ENCODE assay signal across 35 cellular contexts in the genomic region with DNA sequence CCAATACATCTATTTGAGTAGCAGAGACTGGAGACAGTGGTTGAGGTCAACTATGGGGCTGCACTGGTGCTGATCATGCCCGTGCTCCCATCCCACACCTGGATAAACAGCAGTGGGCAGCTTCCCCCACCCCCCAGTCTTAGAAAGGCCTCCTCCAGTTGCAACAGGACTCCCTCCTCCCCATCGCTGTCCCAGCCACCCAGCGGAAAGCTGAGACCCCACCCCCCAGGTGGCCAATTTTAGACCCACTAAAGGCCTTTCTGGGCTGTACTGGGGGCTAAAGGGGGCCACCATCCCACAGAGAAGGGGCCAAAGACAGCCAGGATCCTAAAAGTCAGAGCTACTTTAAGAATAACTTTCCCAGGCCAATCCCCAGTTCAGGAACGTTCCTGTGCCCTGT. TPM values are rescaled to one million over a fixed set of nuclear protein-coding genes. Genes with fewer than 3 reads are reported as not detected.
"Had no signal": no experiment of that assay in that cellular context is flagged by ENCODE, and none has a peak within 500 bp of the region (broad histone marks: within the 10 kb centered on the region; RNA-seq: fewer than 3 reads in every experiment).

No MANE protein-coding gene starts in this region.

- H3K4me1 ChIP-seq: parathyroid adenoma, prostate gland, right lobe of liver had no signal

- H3K9ac ChIP-seq: parathyroid adenoma had no signal

- H2AFZ ChIP-seq: parathyroid adenoma had no signal

- H3K27ac ChIP-seq: ovary, parathyroid adenoma, prostate gland, right atrium auricular region, right lobe of liver, skin epidermis, spleen, stomach, thoracic aorta, thyroid gland, tibial nerve, upper lobe of left lung, vagina had no signal

- ATAC-seq: naive thymus-derived CD8-positive, alpha-beta T cell; natural killer cell treated with Interleukin-12 subunit alpha and Interleukin-12 subunit beta and Interleukin-15 and Interleukin-18, amount 100 ng/mL, for 72 hours; right lobe of liver; stimulated activated effector memory CD8-positive, alpha-beta T cell treated with anti-CD3 and anti-CD28 coated beads, Interleukin-12 subunit alpha, Interleukin-12 subunit beta, amount 100 ng/mL, for 72 hours; stimulated activated naive B cell treated with anti-CD40 and anti-IgM and Interleukin-4, amounts not matched to agents 10 μg/mL and 1 μg/mL and 100 μg/mL, for 72 hours had no signal

- H3K27ac Mint-ChIP-seq: naive B cell; naive thymus-derived CD8-positive, alpha-beta T cell; natural killer cell treated with Interleukin-12 subunit alpha and Interleukin-12 subunit beta and Interleukin-15 and Interleukin-18, amount 100 ng/mL, for 72 hours; nephron progenitor cell; stimulated activated effector memory CD8-positive, alpha-beta T cell treated with anti-CD3 and anti-CD28 coated beads, Interleukin-12 subunit alpha, Interleukin-12 subunit beta, amount 100 ng/mL, for 72 hours; stimulated activated naive B cell treated with anti-CD40 and anti-IgM and Interleukin-4, amounts not matched to agents 10 μg/mL and 1 μg/mL and 100 μg/mL, for 72 hours; stimulated activated naive CD8-positive, alpha-beta T cell treated with anti-CD3 and anti-CD28 coated beads, Interleukin-15, Interleukin-2, amounts not matched to agents 100 ng/mL and 50 ng/mL, for 24 hours had no signal

- DNase-seq: naive B cell; naive thymus-derived CD8-positive, alpha-beta T cell; nephron progenitor cell; occipital lobe; ovary; retina; right lobe of liver; spleen; stimulated activated CD4-positive, alpha-beta T cell treated with anti-CD3 and anti-CD28 coated beads, Interleukin-12 subunit alpha, Interleukin-12 subunit beta, amount 100 ng/mL, for 4 hours; stimulated activated CD4-positive, alpha-beta T cell treated with anti-CD3 and anti-CD28 coated beads, Interleukin-1b, Interleukin-23, amount 100 ng/mL, for 48 hours; stimulated activated CD4-positive, alpha-beta T cell treated with anti-CD3 and anti-CD28 coated beads, Interleukin-4, amount 100 ng/mL, for 24 hours; stimulated activated naive B cell treated with anti-CD40 and anti-IgM and Interleukin-4, amounts not matched to agents 10 μg/mL and 1 μg/mL and 100 μg/mL, for 72 hours; stimulated activated naive CD4-positive, alpha-beta T cell treated with Interleukin-2 at 50 U/mL for 16 hours; stomach; thyroid gland; trophoblast cell; upper lobe of left lung had no signal

- H3K9me3 Mint-ChIP-seq: natural killer cell treated with Interleukin-12 subunit alpha and Interleukin-12 subunit beta and Interleukin-15 and Interleukin-18, amount 100 ng/mL, for 72 hours; neural crest cell; stimulated activated effector memory CD8-positive, alpha-beta T cell treated with anti-CD3 and anti-CD28 coated beads, Interleukin-12 subunit alpha, Interleukin-12 subunit beta, amount 100 ng/mL, for 72 hours; stimulated activated naive CD8-positive, alpha-beta T cell treated with anti-CD3 and anti-CD28 coated beads, Interleukin-15, Interleukin-2, amounts not matched to agents 100 ng/mL and 50 ng/mL, for 24 hours had no signal

- H3K4me3 ChIP-seq: ovary, prostate gland, right atrium auricular region, right lobe of liver, skin epidermis, smooth muscle cell, spleen, stomach, thoracic aorta, thyroid gland, tibial nerve, upper lobe of left lung, vagina had no signal

- H3K36me3 ChIP-seq: ovary, prostate gland, right atrium auricular region, right lobe of liver, spleen, stomach, thoracic aorta, thyroid gland, tibial nerve, upper lobe of left lung, vagina had no signal

- H3K4me3 Mint-ChIP-seq: naive B cell; naive thymus-derived CD8-positive, alpha-beta T cell; natural killer cell treated with Interleukin-12 subunit alpha and Interleukin-12 subunit beta and Interleukin-15 and Interleukin-18, amount 100 ng/mL, for 72 hours; neural crest cell; stimulated activated effector memory CD8-positive, alpha-beta T cell treated with anti-CD3 and anti-CD28 coated beads, Interleukin-12 subunit alpha, Interleukin-12 subunit beta, amount 100 ng/mL, for 72 hours; stimulated activated naive B cell treated with anti-CD40 and anti-IgM and Interleukin-4, amounts not matched to agents 10 μg/mL and 1 μg/mL and 100 μg/mL, for 72 hours; stimulated activated naive CD8-positive, alpha-beta T cell treated with anti-CD3 and anti-CD28 coated beads, Interleukin-15, Interleukin-2, amounts not matched to agents 100 ng/mL and 50 ng/mL, for 24 hours had no signal

- H3K27me3 ChIP-seq: ovary, right lobe of liver, thyroid gland had no signal

- H3K79me2 ChIP-seq: parathyroid adenoma had no signal

- H3K9me3 ChIP-seq: ovary, prostate gland, right atrium auricular region, right lobe of liver, spleen, stomach, thoracic aorta, thyroid gland, tibial nerve, upper lobe of left lung, vagina had no signal

- H3K4me2 ChIP-seq: smooth muscle cell had no signal

- H3K36me3 Mint-ChIP-seq: naive B cell; naive thymus-derived CD8-positive, alpha-beta T cell; natural killer cell treated with Interleukin-12 subunit alpha and Interleukin-12 subunit beta and Interleukin-15 and Interleukin-18, amount 100 ng/mL, for 72 hours; stimulated activated effector memory CD8-positive, alpha-beta T cell treated with anti-CD3 and anti-CD28 coated beads, Interleukin-12 subunit alpha, Interleukin-12 subunit beta, amount 100 ng/mL, for 72 hours; stimulated activated naive B cell treated with anti-CD40 and anti-IgM and Interleukin-4, amounts not matched to agents 10 μg/mL and 1 μg/mL and 100 μg/mL, for 72 hours had no signal

- H3K4me1 Mint-ChIP-seq: naive B cell; stimulated activated effector memory CD8-positive, alpha-beta T cell treated with anti-CD3 and anti-CD28 coated beads, Interleukin-12 subunit alpha, Interleukin-12 subunit beta, amount 100 ng/mL, for 72 hours had no signal

RNA-seq across cellular contexts. Expression of gene SSTR4, which starts 1.2 kb away (rescaled TPM):
- total RNA-seq: naive thymus-derived CD8-positive, alpha-beta T cell; natural killer cell treated with Interleukin-12 subunit alpha and Interleukin-12 subunit beta and Interleukin-15 and Interleukin-18, amount 100 ng/mL, for 72 hours; neural crest cell; occipital lobe; osteoblast; posterior vena cava; prostate gland; pulmonary artery endothelial cell; right atrium auricular region; right lobe of liver; smooth muscle cell; spleen; stomach; subcutaneous adipose tissue; temporal lobe; thoracic aorta; thyroid gland; tibial nerve; ureter; vagina had no signal
- polyA plus RNA-seq: naive thymus-derived CD8-positive, alpha-beta T cell; ovary; smooth muscle cell; spleen; stomach had no signal

RNA-seq across cellular contexts. Expression of gene THBD, which starts 15.6 kb away (rescaled TPM):
- polyA plus RNA-seq: naive thymus-derived CD8-positive, alpha-beta T cell had no signal

RNA-seq across cellular contexts. Expression of gene CD93, which starts 52.2 kb away (rescaled TPM):
- total RNA-seq: osteoblast, smooth muscle cell had no signal
- polyA plus RNA-seq: smooth muscle cell had no signal
